In genomic region chr19:42132030-42132628, GRCh38 we compare ENCODE assay signal across 9 cellular contexts. TPM values are rescaled to one million over a fixed set of nuclear protein-coding genes. Genes with fewer than 3 reads are reported as not detected.
A peak's percentile ranks its signal among the peaks of the same experiment; 100 is the strongest.
DNase-seq lines count a peak whose midpoint lies in the region; ATAC-seq and TF ChIP-seq lines count a peak whose summit lies in the region.
"Had no signal": no experiment of that assay in that cellular context is flagged by ENCODE, and none has a peak within 500 bp of the region (broad histone marks: within the 10 kb centered on the region; RNA-seq: fewer than 3 reads in every experiment).

Gene POU2F2 (minus strand): TSS chr19:42132446. CDS start chr19:42132411, 35 bp downstream.

- intact Hi-C loops in naive thymus-derived CD4-positive, alpha-beta T cell (cut with micrococcal nuclease) = loop anchor here (1.0 to 2.0 kb wide), 14 partner anchors 10 to 301 kb away; partner anchors contain the start of genes DEDD2 (in 1 of the 2), MEGF8 (in 1 of the 2), PAFAH1B3 (in 1 of the 2) and PRR19 (in 1 of the 2)

- H3K27ac ChIP-seq in ectodermal cell (ENCODE audit: insufficient read depth, low read depth, low read length, poor library complexity, severe bottlenecking) = no peak within 1 kb of the TSS
- H3K27ac ChIP-seq in naive thymus-derived CD4-positive, alpha-beta T cell (ENCODE audit: low read depth, low read length) = peak within 1 kb of the TSS; percentile 80
- H3K27ac ChIP-seq: body of pancreas had no signal

- ATAC-seq in GM18505 (IDR thresholded peaks at IDR 0.05; ENCODE audit: unreplicated experiment) (peak; percentile 34), HG03432 (IDR thresholded peaks at IDR 0.05; ENCODE audit: unreplicated experiment) (peak; percentile 39)
- ATAC-seq in naive thymus-derived CD4-positive, alpha-beta T cell = peak; percentile 89
- peak; percentile 87 for ATAC-seq in stimulated activated naive CD8-positive, alpha-beta T cell treated with anti-CD3 and anti-CD28 coated beads, Interleukin-15, amount 100 ng/mL, for 72 hours

- 6 to 7% methylated on average over 16 of the region's 16 CpGs for WGBS in ectodermal cell, 2 experiments

- POLR2A ChIA-PET in naive thymus-derived CD4-positive, alpha-beta T cell (lab: Charles Lee) = interaction anchor here (0.6 to 2.4 kb wide), 17 partner anchors 9 to 285 kb away, joined by 3 to 14 read pairs (median 3); partner anchors contain the start of genes GSK3A and ZNF574

- H3K4me3 Mint-ChIP-seq in naive thymus-derived CD4-positive, alpha-beta T cell = peak within 1 kb of the TSS; percentile 81 to 95 (median 92)
- peak within 1 kb of the TSS; percentile 77 to 89 for H3K4me3 Mint-ChIP-seq in stimulated activated naive CD8-positive, alpha-beta T cell treated with anti-CD3 and anti-CD28 coated beads, Interleukin-15, amount 100 ng/mL, for 72 hours

- no peaks in the 10 kb centered on the region for H3K27me3 Mint-ChIP-seq in naive thymus-derived CD4-positive, alpha-beta T cell
- no peaks in the 10 kb centered on the region for H3K27me3 Mint-ChIP-seq in stimulated activated naive CD8-positive, alpha-beta T cell treated with anti-CD3 and anti-CD28 coated beads, Interleukin-15, amount 100 ng/mL, for 72 hours

- H3K27me3 ChIP-seq in ectodermal cell (ENCODE audit: control insufficient read depth, insufficient read depth, low read length, poor library complexity, severe bottlenecking) = peaks cover 31% of the 10 kb centered on the region
- no peaks in the 10 kb centered on the region for H3K27me3 ChIP-seq in naive thymus-derived CD4-positive, alpha-beta T cell (ENCODE audit: control insufficient read depth in 2 of 2, insufficient read depth in 2 of 2, low read length in 2 of 2)
- H3K27me3 ChIP-seq: body of pancreas had no signal

- peak within 1 kb of the TSS; percentile 32 for H3K4me3 ChIP-seq in ectodermal cell (ENCODE audit: insufficient read depth, low read depth, low read length)
- peak within 1 kb of the TSS; percentile 81 for H3K4me3 ChIP-seq in naive thymus-derived CD4-positive, alpha-beta T cell (ENCODE audit: low read length)
- H3K4me3 ChIP-seq: body of pancreas had no signal

- H3K9me3 ChIP-seq in ectodermal cell (ENCODE audit: control insufficient read depth, low read length) = no peaks in the 10 kb centered on the region
- no peaks in the 10 kb centered on the region for H3K9me3 ChIP-seq in naive thymus-derived CD4-positive, alpha-beta T cell (ENCODE audit: control insufficient read depth in 2 of 3, low read length in 3 of 3)
- H3K9me3 ChIP-seq: body of pancreas had no signal

- CTCF ChIA-PET in naive thymus-derived CD4-positive, alpha-beta T cell (lab: Charles Lee) = interaction anchor here (0.5 to 2.4 kb wide), 26 partner anchors 8 to 775 kb away, joined by 3 to 38 read pairs (median 5); partner anchors contain the start of genes GSK3A and PRR19

- H3K4me1 Mint-ChIP-seq in naive thymus-derived CD4-positive, alpha-beta T cell = peaks cover 57 to 88% (median 74%) of the 10 kb centered on the region in 7 donors
- peaks cover 77% of the 10 kb centered on the region for H3K4me1 Mint-ChIP-seq in stimulated activated naive CD8-positive, alpha-beta T cell treated with anti-CD3 and anti-CD28 coated beads, Interleukin-15, amount 100 ng/mL, for 72 hours

- peak within 1 kb of the TSS; percentile 66 to 94 (median 87) for H3K27ac Mint-ChIP-seq in naive thymus-derived CD4-positive, alpha-beta T cell
- peak within 1 kb of the TSS; percentile 88 to 92 for H3K27ac Mint-ChIP-seq in stimulated activated naive CD8-positive, alpha-beta T cell treated with anti-CD3 and anti-CD28 coated beads, Interleukin-15, amount 100 ng/mL, for 72 hours

- peak; percentile 75 for TF ChIP-seq POLR2A in GM18505 (IDR thresholded peaks at IDR 0.05; ENCODE audit: borderline replicate concordance, extremely low read depth, insufficient read depth, insufficient read length)

- peaks cover 0 to 8% (median 0%) of the 10 kb centered on the region in 5 donors for H3K36me3 Mint-ChIP-seq in naive thymus-derived CD4-positive, alpha-beta T cell

- H3K4me1 ChIP-seq in ectodermal cell (ENCODE audit: control insufficient read depth, insufficient read depth, low read length) = peaks cover 12% of the 10 kb centered on the region
- peaks cover 23 to 33% of the 10 kb centered on the region in 2 donors for H3K4me1 ChIP-seq in naive thymus-derived CD4-positive, alpha-beta T cell (ENCODE audit: control insufficient read depth in 2 of 2, insufficient read depth in 2 of 2, low read length in 2 of 2)

- no peaks in the 10 kb centered on the region for H3K36me3 ChIP-seq in ectodermal cell (ENCODE audit: control insufficient read depth, insufficient read depth, low read length)
- H3K36me3 ChIP-seq in naive thymus-derived CD4-positive, alpha-beta T cell (ENCODE audit: control insufficient read depth in 2 of 3, insufficient read depth in 3 of 3, low read length in 3 of 3) = peaks cover 0 to 5% (median 3%) of the 10 kb centered on the region in 3 experiments

- peaks cover 0 to 2% (median 0%) of the 10 kb centered on the region in 11 donors for H3K9me3 Mint-ChIP-seq in naive thymus-derived CD4-positive, alpha-beta T cell
- H3K9me3 Mint-ChIP-seq in stimulated activated naive CD8-positive, alpha-beta T cell treated with anti-CD3 and anti-CD28 coated beads, Interleukin-15, amount 100 ng/mL, for 72 hours = no peaks in the 10 kb centered on the region

- peak; percentile 92 to 94 for DNase-seq in activated CD4-positive, alpha-beta T cell treated with anti-CD3 and anti-CD28 coated beads for 4 hours
- peak; percentile 59 to 93 (median 82) for DNase-seq in naive thymus-derived CD4-positive, alpha-beta T cell
- peak; percentile 80 to 85 for DNase-seq in stimulated activated naive CD8-positive, alpha-beta T cell treated with anti-CD3 and anti-CD28 coated beads, Interleukin-15, amount 100 ng/mL, for 72 hours
- no peak for DNase-seq in DMS114 treated with DMSO at 0.1 percent for 48 hours (lab: John Stamatoyannopoulos, UW; ENCODE audit: unreplicated experiment)
- no peak for DNase-seq in NCI-H1105 (lab: John Stamatoyannopoulos, UW)

RNA-seq across cellular contexts. Expression of gene POU2F2, which starts in this region (rescaled TPM):
- polyA plus RNA-seq in ectodermal cell (2013, experiment 1 of 4) = 3.2 TPM
- polyA plus RNA-seq in ectodermal cell (2013, experiment 2 of 4) = 4.4 TPM
- polyA plus RNA-seq in ectodermal cell (2013, experiment 3 of 4) = 3.0 TPM
- polyA plus RNA-seq in ectodermal cell (2013, experiment 4 of 4) = 1.7 TPM
- total RNA-seq in naive thymus-derived CD4-positive, alpha-beta T cell = 10 to 100 TPM; 31.5 to 91.3 (median 73.4) TPM
- polyA plus RNA-seq in naive thymus-derived CD4-positive, alpha-beta T cell = 1 to 10 TPM; 2.2 to 7.6 TPM

Comparison
In these comparisons a context has a peak if more than half of its experiments do, and no peak if none do; other contexts are left out.
1. ATAC-seq: peak in every context shown above with its lines; median percentile 89 in naive thymus-derived CD4-positive, alpha-beta T cell; 87 in stimulated activated naive CD8-positive, alpha-beta T cell treated with anti-CD3 and anti-CD28 coated beads, Interleukin-15, amount 100 ng/mL, for 72 hours; 39 in HG03432; 34 in GM18505.
2. DNase-seq: peak in activated CD4-positive, alpha-beta T cell treated with anti-CD3 and anti-CD28 coated beads for 4 hours (2 of 2), naive thymus-derived CD4-positive, alpha-beta T cell (9 of 9) and stimulated activated naive CD8-positive, alpha-beta T cell treated with anti-CD3 and anti-CD28 coated beads, Interleukin-15, amount 100 ng/mL, for 72 hours (2 of 2); none in DMS114 treated with DMSO at 0.1 percent for 48 hours (single experiment) and NCI-H1105 (single experiment).